ENCODE assay signal across 9 cellular contexts in the genomic region with DNA sequence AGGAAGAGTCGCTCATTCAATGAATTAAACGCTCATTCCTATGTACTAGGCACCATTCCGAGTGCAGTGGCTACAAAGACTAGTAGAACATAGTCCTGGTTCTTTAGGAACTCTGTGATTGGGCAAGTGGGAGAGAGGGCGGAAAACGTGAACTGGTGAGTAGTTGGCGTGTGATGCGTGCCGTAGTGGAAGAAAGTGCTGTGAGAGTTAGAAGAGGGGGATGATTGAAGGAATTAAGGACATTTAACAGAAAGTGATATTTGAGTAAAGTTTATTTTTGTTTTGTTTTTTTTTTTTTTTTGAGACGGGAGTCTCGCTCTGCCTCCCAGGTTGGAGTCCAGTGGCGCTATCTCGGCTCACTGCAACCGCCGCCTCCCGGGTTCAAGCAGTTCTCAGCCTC. TPM values are rescaled to one million over a fixed set of nuclear protein-coding genes. Genes with fewer than 3 reads are reported as not detected.
DNase-seq lines count a peak whose midpoint lies in the region; ATAC-seq, FAIRE-seq and TF ChIP-seq lines count a peak whose summit lies in the region.
"Had no signal": no experiment of that assay in that cellular context is flagged by ENCODE, and none has a peak within 500 bp of the region (broad histone marks: within the 10 kb centered on the region; RNA-seq: fewer than 3 reads in every experiment).

No MANE protein-coding gene starts in this region.

- H3K9me3 ChIP-seq in K562 (replicated peaks; ENCODE audit: control insufficient read depth, insufficient read depth, low read depth, low read length) (no peaks in the 10 kb centered on the region), left lung (no peaks in the 10 kb centered on the region)

- 0% methylated on average over 15 of the region's 15 CpGs for WGBS in K562 (ENCODE audit: insufficient coverage, low coverage, missing lambda C conversion rate)

- BruUV-seq in K562 (replicated peaks; lab: Mats Ljungman, UMichigan) = no TSS peak

- TF ChIP-seq RAD21 in K562 (CRISPR knock-in tag; conservative IDR thresholded peaks at IDR 0.05 in 1 of 2, IDR thresholded peaks at IDR 0.05 in 1 of 2) = no peak

- peaks cover 15 to 39% of the 10 kb centered on the region in 2 experiments for H3K4me1 ChIP-seq in K562 (replicated peaks in 1 of 2; ENCODE audit: control insufficient read depth in 2 of 2, insufficient read depth in 2 of 2, low read length in 2 of 2)
- H3K4me1 ChIP-seq in left lung = peaks cover 8 to 29% of the 10 kb centered on the region in 2 donors

- H3K4me2 ChIP-seq in K562 (ENCODE audit: insufficient read depth, low read length) = peak overlapping the region; percentile 97

- H3K4me3 Mint-ChIP-seq in stimulated activated memory B cell treated with anti-CD40 and anti-IgM and Interleukin-4, amounts not matched to agents 10 μg/mL and 1 μg/mL and 100 μg/mL, for 72 hours = peak overlapping the region; percentile 81

- peak overlapping the region; percentile 93 for H3K4me3 ChIP-seq in K562
- H3K4me3 ChIP-seq in left lung = peak overlapping the region; percentile 76 to 78

- H3K36me3 Mint-ChIP-seq in stimulated activated memory B cell treated with anti-CD40 and anti-IgM and Interleukin-4, amounts not matched to agents 10 μg/mL and 1 μg/mL and 100 μg/mL, for 72 hours = peaks cover 6% of the 10 kb centered on the region

- H3K4me1 Mint-ChIP-seq in stimulated activated memory B cell treated with anti-CD40 and anti-IgM and Interleukin-4, amounts not matched to agents 10 μg/mL and 1 μg/mL and 100 μg/mL, for 72 hours = peaks cover 33% of the 10 kb centered on the region

- FAIRE-seq in RCC 7860 (lab: Jason Lieb, UNC) (no peak), K562 (lab: Jason Lieb, UNC) (peak; percentile 19)
- FAIRE-seq: colon had no signal

- DNase-seq in NCI-H2227 (lab: John Stamatoyannopoulos, UW; ENCODE audit: unreplicated experiment) = peak; percentile 5
- no peak for DNase-seq in NCI-H2227 treated with DMSO at 0.1 percent for 48 hours (lab: John Stamatoyannopoulos, UW)
- peak; percentile 10 for DNase-seq in RCC 7860 (ENCODE audit: low spot score)
- peak; percentile 24 to 65 (median 42) for DNase-seq in K562 (ENCODE audit: extremely low read depth in 1 of 4, low spot score in 3 of 4)
- no peak for DNase-seq in left lung
- DNase-seq in GDM1 (lab: John Stamatoyannopoulos, UW) = no peak

- TF ChIP-seq CTCF in K562 (IDR thresholded peaks at IDR 0.05 in 2 of 3, conservative IDR thresholded peaks at IDR 0.05 in 1 of 3; ENCODE audit: insufficient read depth in 2 of 3, low read depth in 1 of 3, low read length in 3 of 3) (no peak), left lung (IDR thresholded peaks at IDR 0.05) (no peak)

- in situ Hi-C loops in K562 (cut with MboI) = no loop called here

- ATAC-seq in K562 (peak; percentile 52), left lung (peak; percentile 59), GM21526 (IDR thresholded peaks at IDR 0.05; ENCODE audit: low FRiP score, unreplicated experiment) (no peak)
- ATAC-seq in stimulated activated memory B cell treated with anti-CD40 and anti-IgM and Interleukin-4, amounts not matched to agents 10 μg/mL and 1 μg/mL and 100 μg/mL, for 72 hours = peak; percentile 22

- no peaks in the 10 kb centered on the region for H3K9me3 Mint-ChIP-seq in stimulated activated memory B cell treated with anti-CD40 and anti-IgM and Interleukin-4, amounts not matched to agents 10 μg/mL and 1 μg/mL and 100 μg/mL, for 72 hours

- POLR2A ChIA-PET in K562 (lab: Yijun Ruan, JAX) = interaction anchor here (0.6 to 8.6 kb wide), 10 partner anchors 8 to 1352 kb away, joined by 3 to 122 read pairs (median 4); partner anchors contain the start of genes AP2B1, PEX12 and SLFN14

- peaks cover 31% of the 10 kb centered on the region; the same call in 2 of the 3 replicates for H3K36me3 ChIP-seq in K562 (ENCODE audit: control insufficient read depth, insufficient read depth, low read length)
- peaks cover 0 to 4% of the 10 kb centered on the region in 2 donors for H3K36me3 ChIP-seq in left lung

- H4K20me1 ChIP-seq in K562 (replicated peaks; ENCODE audit: control insufficient read depth, insufficient read depth, low read length) = no peaks in the 10 kb centered on the region

- no peaks in the 10 kb centered on the region for H3K27me3 ChIP-seq in K562 (ENCODE audit: control insufficient read depth in 2 of 2, insufficient read depth in 2 of 2, low read length in 2 of 2)
- no peaks in the 10 kb centered on the region for H3K27me3 ChIP-seq in left lung

- H3K9me1 ChIP-seq in K562 (ENCODE audit: control insufficient read depth, insufficient read depth, low read length) = no peaks in the 10 kb centered on the region

- peak overlapping the region; percentile 90 for H3K27ac Mint-ChIP-seq in stimulated activated memory B cell treated with anti-CD40 and anti-IgM and Interleukin-4, amounts not matched to agents 10 μg/mL and 1 μg/mL and 100 μg/mL, for 72 hours

- H3K27me3 Mint-ChIP-seq in stimulated activated memory B cell treated with anti-CD40 and anti-IgM and Interleukin-4, amounts not matched to agents 10 μg/mL and 1 μg/mL and 100 μg/mL, for 72 hours = peaks cover 4% of the 10 kb centered on the region

- no peak for TF ChIP-seq EP300 in K562 (IDR thresholded peaks at IDR 0.05; ENCODE audit: low read length)

- intact Hi-C loops in K562 (cut with micrococcal nuclease) (loop anchor here (5.0 kb wide), 1 partner anchor 239 kb away; the partner anchor contains the start of gene TAF15), left lung (cut with DNase I) (no loop called here)

- peak overlapping the region; percentile 41 for H2AFZ ChIP-seq in K562 (ENCODE audit: low read depth, low read length)

- H3K27ac ChIP-seq in K562 (ENCODE audit: extremely low read depth, low read depth, low read length) (peak overlapping the region; percentile 96), left lung (peak overlapping the region; percentile 82 to 85)

- no peak for TF ChIP-seq POLR2A in K562 (conservative IDR thresholded peaks at IDR 0.05)

- peak overlapping the region; percentile 89 to 93 for H3K9ac ChIP-seq in K562 (ENCODE audit: insufficient read depth in 1 of 2, low read depth in 2 of 2, low read length in 2 of 2)

- H3K79me2 ChIP-seq in K562 (ENCODE audit: control insufficient read depth, insufficient read depth, low read length) = peaks cover 60% of the 10 kb centered on the region

- CTCF ChIA-PET in K562 (lab: Yijun Ruan, JAX; ENCODE audit: low intra/inter-chr PET ratio) = no interaction called here

RNA-seq across cellular contexts. Expression of gene SLFN14, which starts 7.9 kb away (rescaled TPM):
- 4.3 and 10.9 TPM in 2 replicates for total RNA-seq in K562 (2011; cell fraction: chromatin; rRNA removed; ENCODE audit: low replicate concordance)
- total RNA-seq in K562 (2011; cell fraction: nucleolus; rRNA removed) = 2.5 and 3.9 TPM in 2 replicates
- total RNA-seq in K562 (2011; cell fraction: nucleoplasm; rRNA removed) = 3.5 and 4.9 TPM in 2 replicates
- total RNA-seq in K562 (2014; rRNA removed) (2.7 and 3.0 TPM in 2 replicates), K562 (2014; rRNA removed; fragmentation: Illumina TruSeq; extraction: Trizol) (4.0 and 5.1 TPM in 2 replicates), K562 (2015; rRNA removed; fragmentation: Illumina TruSeq; extraction: Trizol) (1.3 and 1.7 TPM in 2 replicates), K562 (2021) (3.2 and 4.3 TPM in 2 replicates), left lung (under 1 TPM; 0.21 to 0.26 TPM)
- polyA plus RNA-seq in K562 (2011; rRNA removed) (1.2 and 3.9 TPM in 2 replicates), K562 (2014; fragmentation: Illumina TruSeq; extraction: Trizol) (3.3 and 3.8 TPM in 2 replicates), K562 (2014; fragmentation: Nextera tagmentation; extraction: Ambion mirVana) (1 to 10 TPM; 1.6 to 3.1 TPM), K562 (2014; rRNA removed) (2.6 and 3.1 TPM in 2 replicates)
- 0.65 and 1.0 TPM in 2 replicates for polyA plus RNA-seq in K562 (2011; cell fraction: cytosol; rRNA removed)
- 0.76 and 2.0 TPM in 2 replicates for polyA plus RNA-seq in K562 (2011; cell fraction: nucleus; rRNA removed)
- polyA plus RNA-seq in K562 (2012) = 0.89 and 1.3 TPM in 2 replicates
- polyA minus RNA-seq in K562 (2011; rRNA and poly(A)+ RNA removed) = 2.1 and 5.7 TPM in 2 replicates
- 0.46 and 2.2 TPM in 2 replicates for polyA minus RNA-seq in K562 (2011; cell fraction: cytosol; rRNA and poly(A)+ RNA removed)
- polyA minus RNA-seq in K562 (2011; cell fraction: nucleus; rRNA and poly(A)+ RNA removed) = 1.4 and 1.9 TPM in 2 replicates

RNA-seq across cellular contexts. Expression of gene PEX12, which starts 9.8 kb away (rescaled TPM):
- 7.7 and 10.2 TPM in 2 replicates for total RNA-seq in K562 (2011; cell fraction: chromatin; rRNA removed; ENCODE audit: low replicate concordance)
- 9.2 and 9.3 TPM in 2 replicates for total RNA-seq in K562 (2011; cell fraction: nucleolus; rRNA removed)
- 10.9 and 12.7 TPM in 2 replicates for total RNA-seq in K562 (2011; cell fraction: nucleoplasm; rRNA removed)
- 4.6 and 5.6 TPM in 2 replicates for total RNA-seq in K562 (2014; rRNA removed)
- total RNA-seq in K562 (2014; rRNA removed; fragmentation: Illumina TruSeq; extraction: Trizol) = 6.4 and 6.8 TPM in 2 replicates
- total RNA-seq in K562 (2015; rRNA removed; fragmentation: Illumina TruSeq; extraction: Trizol) = 5.8 and 6.4 TPM in 2 replicates
- total RNA-seq in K562 (2021) = 5.5 and 6.1 TPM in 2 replicates
- 9.9 and 12.4 TPM in 2 replicates for polyA plus RNA-seq in K562 (2011; rRNA removed)
- 11.1 and 11.7 TPM in 2 replicates for polyA plus RNA-seq in K562 (2011; cell fraction: cytosol; rRNA removed)
- 6.9 and 8.3 TPM in 2 replicates for polyA plus RNA-seq in K562 (2011; cell fraction: nucleus; rRNA removed)
- 7.8 TPM in 2 replicates for polyA plus RNA-seq in K562 (2012)
- polyA plus RNA-seq in K562 (2014; fragmentation: Illumina TruSeq; extraction: Trizol) = 7.9 and 8.4 TPM in 2 replicates
- polyA plus RNA-seq in K562 (2014; fragmentation: Nextera tagmentation; extraction: Ambion mirVana) = 1 to 10 TPM; 4.0 to 6.7 TPM
- polyA plus RNA-seq in K562 (2014; rRNA removed) = 4.5 and 4.9 TPM in 2 replicates
- 9.1 and 13.3 TPM in 2 replicates for polyA minus RNA-seq in K562 (2011; rRNA and poly(A)+ RNA removed)
- 4.2 and 5.0 TPM in 2 replicates for polyA minus RNA-seq in K562 (2011; cell fraction: cytosol; rRNA and poly(A)+ RNA removed)
- polyA minus RNA-seq in K562 (2011; cell fraction: nucleus; rRNA and poly(A)+ RNA removed) = 4.8 and 7.3 TPM in 2 replicates
- 1 to 10 TPM; 5.9 to 6.4 TPM for total RNA-seq in left lung

RNA-seq across cellular contexts. Expression of gene AP2B1, which starts 18.6 kb away (rescaled TPM):
- total RNA-seq in K562 (2011; cell fraction: chromatin; rRNA removed; ENCODE audit: low replicate concordance) = 150 and 264 TPM in 2 replicates
- total RNA-seq in K562 (2011; cell fraction: nucleolus; rRNA removed) = 100 and 121 TPM in 2 replicates
- 133 and 166 TPM in 2 replicates for total RNA-seq in K562 (2011; cell fraction: nucleoplasm; rRNA removed)
- total RNA-seq in K562 (2014; rRNA removed) (90.5 and 115 TPM in 2 replicates), K562 (2014; rRNA removed; fragmentation: Illumina TruSeq; extraction: Trizol) (114 and 135 TPM in 2 replicates), K562 (2015; rRNA removed; fragmentation: Illumina TruSeq; extraction: Trizol) (82.0 and 85.9 TPM in 2 replicates), K562 (2021) (221 and 245 TPM in 2 replicates), left lung (100 to 1,000 TPM; 173 to 195 TPM)
- polyA plus RNA-seq in K562 (2011; rRNA removed) (154 and 287 TPM in 2 replicates), K562 (2014; fragmentation: Illumina TruSeq; extraction: Trizol) (191 and 204 TPM in 2 replicates), K562 (2014; fragmentation: Nextera tagmentation; extraction: Ambion mirVana) (10 to 100 TPM; 60.1 to 63.6 TPM), K562 (2014; rRNA removed) (105 and 126 TPM in 2 replicates)
- 122 and 145 TPM in 2 replicates for polyA plus RNA-seq in K562 (2011; cell fraction: cytosol; rRNA removed)
- 151 and 159 TPM in 2 replicates for polyA plus RNA-seq in K562 (2011; cell fraction: nucleus; rRNA removed)
- polyA plus RNA-seq in K562 (2012) = 152 and 157 TPM in 2 replicates
- 244 and 452 TPM in 2 replicates for polyA minus RNA-seq in K562 (2011; rRNA and poly(A)+ RNA removed)
- polyA minus RNA-seq in K562 (2011; cell fraction: cytosol; rRNA and poly(A)+ RNA removed) = 95.2 and 196 TPM in 2 replicates
- 73.0 and 81.9 TPM in 2 replicates for polyA minus RNA-seq in K562 (2011; cell fraction: nucleus; rRNA and poly(A)+ RNA removed)

RNA-seq across cellular contexts. Expression of gene SLFN12L, which starts 31.1 kb away (rescaled TPM):
- 0.16 and 0.40 TPM in 2 replicates for total RNA-seq in K562 (2011; cell fraction: chromatin; rRNA removed; ENCODE audit: low replicate concordance)
- total RNA-seq in K562 (2011; cell fraction: nucleolus; rRNA removed) = not detected in 2 replicates
- 0.37 TPM in 1 of 2 replicates, not detected in the other for total RNA-seq in K562 (2011; cell fraction: nucleoplasm; rRNA removed)
- 0.04 TPM in 1 of 2 replicates, not detected in the other for total RNA-seq in K562 (2014; rRNA removed)
- total RNA-seq in K562 (2014; rRNA removed; fragmentation: Illumina TruSeq; extraction: Trizol) = 0.07 TPM in 1 of 2 replicates, not detected in the other
- 0.18 and 0.26 TPM in 2 replicates for total RNA-seq in K562 (2015; rRNA removed; fragmentation: Illumina TruSeq; extraction: Trizol)
- 0.09 and 0.31 TPM in 2 replicates for total RNA-seq in K562 (2021)
- 0.04 TPM in 1 of 2 replicates, not detected in the other for polyA plus RNA-seq in K562 (2011; rRNA removed)
- not detected in 2 replicates for polyA plus RNA-seq in K562 (2011; cell fraction: cytosol; rRNA removed)
- polyA plus RNA-seq in K562 (2011; cell fraction: nucleus; rRNA removed) = 0.04 TPM in 1 of 2 replicates, not detected in the other
- 0.05 and 0.58 TPM in 2 replicates for polyA plus RNA-seq in K562 (2012)
- polyA plus RNA-seq in K562 (2014; fragmentation: Illumina TruSeq; extraction: Trizol) = 0.09 TPM in 1 of 2 replicates, not detected in the other
- polyA plus RNA-seq in K562 (2014; fragmentation: Nextera tagmentation; extraction: Ambion mirVana) = under 1 TPM in 1 of 2 experiments, not detected in 1; 0.04 TPM
- polyA plus RNA-seq in K562 (2014; rRNA removed) = 0.05 TPM in 1 of 2 replicates, not detected in the other
- 0.09 TPM in 1 of 2 replicates, not detected in the other for polyA minus RNA-seq in K562 (2011; rRNA and poly(A)+ RNA removed)
- polyA minus RNA-seq in K562 (2011; cell fraction: cytosol; rRNA and poly(A)+ RNA removed) = not detected in 2 replicates
- polyA minus RNA-seq in K562 (2011; cell fraction: nucleus; rRNA and poly(A)+ RNA removed) = 0.27 TPM in 1 of 2 replicates, not detected in the other
- 1 to 10 TPM; 2.1 to 4.0 TPM for total RNA-seq in left lung

Comparison
In these comparisons a context has a peak if more than half of its experiments do, and no peak if none do; other contexts are left out.
1. DNase-seq: peak in NCI-H2227 (single experiment), RCC 7860 (single experiment) and K562 (4 of 4); none in NCI-H2227 treated with DMSO at 0.1 percent for 48 hours (single experiment), left lung (0 of 2) and GDM1 (single experiment).